ENCODE assay signal across 14 cellular contexts in genomic region chr16:85626191-85626951, GRCh38. TPM values are rescaled to one million over a fixed set of nuclear protein-coding genes. Genes with fewer than 3 reads are reported as not detected.
DNase-seq lines count a peak whose midpoint lies in the region; ATAC-seq, FAIRE-seq and TF ChIP-seq lines count a peak whose summit lies in the region.
"Had no signal": no experiment of that assay in that cellular context is flagged by ENCODE, and none has a peak within 500 bp of the region (broad histone marks: within the 10 kb centered on the region; RNA-seq: fewer than 3 reads in every experiment).

No MANE protein-coding gene starts in this region.

- H3K4me1 Mint-ChIP-seq in CD8-positive, alpha-beta T cell (ENCODE audit: low read depth) = peaks cover 61% of the 10 kb centered on the region
- peaks cover 5% of the 10 kb centered on the region for H3K4me1 Mint-ChIP-seq in activated naive CD4-positive, alpha-beta T cell treated with anti-CD3 and anti-CD28 coated beads for 36 hours (ENCODE audit: low read depth)

- no peak overlapping the region for H4K8ac ChIP-seq in mesenchymal stem cell (ENCODE audit: low read length)

- no peaks in the 10 kb centered on the region for H3K27me3 Mint-ChIP-seq in CD8-positive, alpha-beta T cell (ENCODE audit: low read depth)
- no peaks in the 10 kb centered on the region for H3K27me3 Mint-ChIP-seq in activated naive CD4-positive, alpha-beta T cell treated with anti-CD3 and anti-CD28 coated beads for 36 hours (ENCODE audit: low read depth)
- H3K27me3 Mint-ChIP-seq: activated B cell treated with CpG ODN at 0.5 μM for 24 hours; activated naive CD4-positive, alpha-beta T cell treated with anti-CD3 and anti-CD28 coated beads, Interleukin-2, amount 50 U/mL, for 24 hours; B cell had no signal

- ATAC-seq in CD8-positive, alpha-beta T cell = no peak
- no peak for ATAC-seq in K562
- no peak for ATAC-seq in activated naive CD4-positive, alpha-beta T cell treated with anti-CD3 and anti-CD28 coated beads, Interleukin-2, amount 50 U/mL, for 72 hours
- ATAC-seq in HG03460 (IDR thresholded peaks at IDR 0.05; ENCODE audit: unreplicated experiment) = no peak
- ATAC-seq: Panc1 had no signal

- FAIRE-seq in K562 (lab: Jason Lieb, UNC) = no peak
- FAIRE-seq: kidney had no signal

- H3K4ac ChIP-seq in mesenchymal stem cell (ENCODE audit: low read depth in 1 of 2, low read length in 2 of 2) = no peak overlapping the region

- no peak overlapping the region for H2BK12ac ChIP-seq in mesenchymal stem cell (ENCODE audit: low read length in 2 of 2)

- no peak overlapping the region for H2AFZ ChIP-seq in K562 (ENCODE audit: low read depth, low read length)
- H2AFZ ChIP-seq in mesenchymal stem cell (ENCODE audit: low read depth, low read length) = no peak overlapping the region

- no peaks in the 10 kb centered on the region for H3K36me3 ChIP-seq in CD8-positive, alpha-beta T cell (ENCODE audit: insufficient read depth, low read length)
- H3K36me3 ChIP-seq in K562 (ENCODE audit: control insufficient read depth, insufficient read depth, low read length) (peaks cover 97% of the 10 kb centered on the region), mesenchymal stem cell (ENCODE audit: control insufficient read depth in 1 of 2, insufficient read depth in 2 of 2, low read depth in 1 of 2, low read length in 2 of 2) (peaks cover 0 to 42% of the 10 kb centered on the region in 2 experiments)

- peak overlapping the region in 1 of 2 experiments; percentile 22; a peak in 1 of 4 replicates for H3K9ac ChIP-seq in K562 (ENCODE audit: insufficient read depth in 1 of 2, low read depth in 2 of 2, low read length in 2 of 2)
- H3K9ac ChIP-seq in mesenchymal stem cell (ENCODE audit: low read length) = peak overlapping the region; percentile 41

- no peak overlapping the region for H2AK5ac ChIP-seq in mesenchymal stem cell (ENCODE audit: low read length, severe bottlenecking)

- H3K9me1 ChIP-seq in K562 (ENCODE audit: control insufficient read depth, insufficient read depth, low read length) = peaks cover 21% of the 10 kb centered on the region

- H3K9me3 Mint-ChIP-seq in CD8-positive, alpha-beta T cell = peaks cover 4% of the 10 kb centered on the region
- peaks cover 8% of the 10 kb centered on the region for H3K9me3 Mint-ChIP-seq in activated naive CD4-positive, alpha-beta T cell treated with anti-CD3 and anti-CD28 coated beads for 36 hours
- H3K9me3 Mint-ChIP-seq in activated naive CD4-positive, alpha-beta T cell treated with anti-CD3 and anti-CD28 coated beads, Interleukin-2, amount 50 U/mL, for 72 hours = peaks cover 0 to 4% of the 10 kb centered on the region in 2 donors
- H3K9me3 Mint-ChIP-seq: activated naive CD4-positive, alpha-beta T cell treated with anti-CD3 and anti-CD28 coated beads, Interleukin-2, amount 50 U/mL, for 24 hours had no signal

- H2BK15ac ChIP-seq in mesenchymal stem cell (ENCODE audit: low read depth, poor library complexity, severe bottlenecking) = no peak overlapping the region

- no peak overlapping the region for H3K27ac ChIP-seq in CD8-positive, alpha-beta T cell (ENCODE audit: low read depth, low read length)
- H3K27ac ChIP-seq in K562 (ENCODE audit: extremely low read depth, low read depth, low read length) = no peak overlapping the region
- no peak overlapping the region for H3K27ac ChIP-seq in mesenchymal stem cell (ENCODE audit: low read length, poor library complexity, severe bottlenecking)
- H3K27ac ChIP-seq: epithelial cell of prostate had no signal

- H3K27me3 ChIP-seq in CD8-positive, alpha-beta T cell (ENCODE audit: insufficient read depth, low read length) = no peaks in the 10 kb centered on the region
- H3K27me3 ChIP-seq in K562 (ENCODE audit: control insufficient read depth in 2 of 2, insufficient read depth in 2 of 2, low read length in 2 of 2) (no peaks in the 10 kb centered on the region), mesenchymal stem cell (ENCODE audit: control insufficient read depth in 1 of 2, insufficient read depth in 1 of 2, low read length in 2 of 2) (no peaks in the 10 kb centered on the region)

- H3K14ac ChIP-seq in mesenchymal stem cell (ENCODE audit: low read length in 2 of 2) = no peak overlapping the region

- TF ChIP-seq EP300 in K562 (IDR thresholded peaks at IDR 0.05; ENCODE audit: low read length) = no peak

- no peak overlapping the region for H3K4me3 ChIP-seq in CD8-positive, alpha-beta T cell (ENCODE audit: low read depth, low read length)
- H3K4me3 ChIP-seq in K562 (no peak overlapping the region), mesenchymal stem cell (ENCODE audit: insufficient read depth in 1 of 2, low read depth in 1 of 2, low read length in 2 of 2) (no peak overlapping the region)

- peak overlapping the region; percentile 35 for H2BK120ac ChIP-seq in mesenchymal stem cell (ENCODE audit: low read depth, low read length)

- H3K9me3 ChIP-seq in CD8-positive, alpha-beta T cell (ENCODE audit: low read length) = no peaks in the 10 kb centered on the region
- peaks cover 5% of the 10 kb centered on the region; the same call in 1 of the 2 replicates for H3K9me3 ChIP-seq in K562 (replicated peaks; ENCODE audit: control insufficient read depth, insufficient read depth, low read depth, low read length)
- H3K9me3 ChIP-seq in mesenchymal stem cell (ENCODE audit: control insufficient read depth, low read length) = peaks cover 8% of the 10 kb centered on the region

- no peak for DNase-seq in CD8-positive, alpha-beta T cell
- peak; percentile 37 for DNase-seq in NCI-H1694 (lab: John Stamatoyannopoulos, UW)
- DNase-seq in K562 (ENCODE audit: extremely low read depth in 1 of 4, low spot score in 3 of 4) = no peak
- DNase-seq in mesenchymal stem cell = peak; percentile 59
- no peak for DNase-seq in activated naive CD4-positive, alpha-beta T cell treated with anti-CD3 and anti-CD28 coated beads for 36 hours
- DNase-seq in activated naive CD4-positive, alpha-beta T cell treated with anti-CD3 and anti-CD28 coated beads, Interleukin-2, amount 50 U/mL, for 72 hours (ENCODE audit: low spot score in 2 of 2) = no peak
- no peak for DNase-seq in 8988T
- DNase-seq: activated B cell treated with CpG ODN at 0.5 μM for 24 hours, kidney had no signal

- H4K91ac ChIP-seq in mesenchymal stem cell (ENCODE audit: low read length) = no peak overlapping the region

- H3K4me3 Mint-ChIP-seq in CD8-positive, alpha-beta T cell = no peak overlapping the region
- H3K4me3 Mint-ChIP-seq in activated naive CD4-positive, alpha-beta T cell treated with anti-CD3 and anti-CD28 coated beads for 36 hours = no peak overlapping the region
- H3K4me3 Mint-ChIP-seq: activated B cell treated with CpG ODN at 0.5 μM for 24 hours; activated naive CD4-positive, alpha-beta T cell treated with anti-CD3 and anti-CD28 coated beads, Interleukin-2, amount 50 U/mL, for 24 hours; B cell had no signal

- H2BK5ac ChIP-seq in mesenchymal stem cell (ENCODE audit: low read depth, low read length, poor library complexity, severe bottlenecking) = no peak overlapping the region

- peaks cover 32% of the 10 kb centered on the region for H3K36me3 Mint-ChIP-seq in CD8-positive, alpha-beta T cell
- H3K36me3 Mint-ChIP-seq in activated naive CD4-positive, alpha-beta T cell treated with anti-CD3 and anti-CD28 coated beads for 36 hours (ENCODE audit: low read depth) = no peaks in the 10 kb centered on the region
- peaks cover 12 to 13% of the 10 kb centered on the region in 2 donors for H3K36me3 Mint-ChIP-seq in activated naive CD4-positive, alpha-beta T cell treated with anti-CD3 and anti-CD28 coated beads, Interleukin-2, amount 50 U/mL, for 72 hours

- H3K23ac ChIP-seq in mesenchymal stem cell (ENCODE audit: low read length in 2 of 2) = no peak overlapping the region

- H3K79me2 ChIP-seq in K562 (ENCODE audit: control insufficient read depth, insufficient read depth, low read length) = peaks cover 99% of the 10 kb centered on the region

- TF ChIP-seq RAD21 in K562 (CRISPR knock-in tag; conservative IDR thresholded peaks at IDR 0.05 in 1 of 2, IDR thresholded peaks at IDR 0.05 in 1 of 2) = no peak

- peak overlapping the region; percentile 73 for H3K27ac Mint-ChIP-seq in CD8-positive, alpha-beta T cell
- no peak overlapping the region for H3K27ac Mint-ChIP-seq in activated naive CD4-positive, alpha-beta T cell treated with anti-CD3 and anti-CD28 coated beads for 36 hours
- no peak overlapping the region for H3K27ac Mint-ChIP-seq in activated naive CD4-positive, alpha-beta T cell treated with anti-CD3 and anti-CD28 coated beads, Interleukin-2, amount 50 U/mL, for 72 hours
- H3K27ac Mint-ChIP-seq: activated B cell treated with CpG ODN at 0.5 μM for 24 hours; activated naive CD4-positive, alpha-beta T cell treated with anti-CD3 and anti-CD28 coated beads, Interleukin-2, amount 50 U/mL, for 24 hours; B cell had no signal

- H3K4me2 ChIP-seq in K562 (ENCODE audit: insufficient read depth, low read length) (no peak overlapping the region), mesenchymal stem cell (ENCODE audit: low read length, poor library complexity, severe bottlenecking) (peak overlapping the region; percentile 4)

- TF ChIP-seq CTCF in CD8-positive, alpha-beta T cell (IDR thresholded peaks at IDR 0.05) = no peak
- TF ChIP-seq CTCF in K562 (IDR thresholded peaks at IDR 0.05 in 2 of 3, conservative IDR thresholded peaks at IDR 0.05 in 1 of 3; ENCODE audit: insufficient read depth in 2 of 3, low read depth in 1 of 3, low read length in 3 of 3) = no peak

- 84% methylated on average over 24 of the region's 35 CpGs for whole genome bisulfite sequencing in K562 (ENCODE audit: insufficient coverage, low coverage, missing lambda C conversion rate)
- WGBS in mesenchymal stem cell = 11% methylated on average over 33 of the region's 35 CpGs

- in situ Hi-C loops in K562 (cut with MboI) = no loop called here

- peaks cover 78% of the 10 kb centered on the region for H4K20me1 ChIP-seq in K562 (replicated peaks; ENCODE audit: control insufficient read depth, insufficient read depth, low read length)

- H3K18ac ChIP-seq in mesenchymal stem cell (ENCODE audit: low read depth in 1 of 2, low read length in 2 of 2) = peak overlapping the region in 1 of 2 experiments; percentile 16

- intact Hi-C loops in CD8-positive, alpha-beta T cell (cut with DNase I, micrococcal nuclease) = no loop called here
- intact Hi-C loops in K562 (cut with micrococcal nuclease) = no loop called here
- intact Hi-C loops in activated naive CD4-positive, alpha-beta T cell treated with anti-CD3 and anti-CD28 coated beads for 36 hours (cut with micrococcal nuclease) = no loop called here

- BruUV-seq in K562 (replicated peaks; lab: Mats Ljungman, UMichigan) = no TSS peak

- H3K4me1 ChIP-seq in CD8-positive, alpha-beta T cell (ENCODE audit: insufficient read depth, low read length) = peaks cover 58% of the 10 kb centered on the region
- H3K4me1 ChIP-seq in K562 (replicated peaks in 1 of 2; ENCODE audit: control insufficient read depth in 2 of 2, insufficient read depth in 2 of 2, low read length in 2 of 2) (peaks cover 14 to 74% of the 10 kb centered on the region in 2 experiments), mesenchymal stem cell (ENCODE audit: control insufficient read depth, insufficient read depth, low read depth, low read length) (peaks cover 30% of the 10 kb centered on the region)

- CTCF ChIA-PET in CD8-positive, alpha-beta T cell (lab: Charles Lee) = interaction anchor here (1.3 to 3.2 kb wide), 4 partner anchors 10 to 24 kb away, joined by 3 to 18 read pairs (median 6); no protein-coding TSS in a partner anchor
- CTCF ChIA-PET in K562 (lab: Yijun Ruan, JAX; ENCODE audit: low intra/inter-chr PET ratio) = no interaction called here
- CTCF ChIA-PET in activated naive CD4-positive, alpha-beta T cell treated with anti-CD3 and anti-CD28 coated beads for 36 hours (lab: Charles Lee) = interaction anchor here (0.6 to 5.8 kb wide), 3 partner anchors 10 to 97 kb away, joined by 3 to 30 read pairs (median 3); no protein-coding TSS in a partner anchor

- peaks cover 77% of the 10 kb centered on the region for H3K79me1 ChIP-seq in mesenchymal stem cell (replicated peaks; ENCODE audit: low read length, poor library complexity, severe bottlenecking)

- no peak for TF ChIP-seq POLR2A in K562 (conservative IDR thresholded peaks at IDR 0.05)

- POLR2A ChIA-PET in CD8-positive, alpha-beta T cell (lab: Charles Lee) = no interaction called here
- POLR2A ChIA-PET in K562 (lab: Yijun Ruan, JAX) = interaction anchor here (1.6 kb wide), 1 partner anchor 10 kb away, joined by 5 read pairs; no protein-coding TSS in a partner anchor

RNA-seq across cellular contexts. Expression of gene GSE1, which starts 13.2 kb away (rescaled TPM):
- 10 to 100 TPM; 67.8 to 72.1 TPM for total RNA-seq in CD8-positive, alpha-beta T cell
- 692 and 1,066 TPM in 2 replicates for total RNA-seq in K562 (2011; cell fraction: chromatin; rRNA removed; ENCODE audit: low replicate concordance)
- total RNA-seq in K562 (2011; cell fraction: nucleolus; rRNA removed) = 409 and 435 TPM in 2 replicates
- total RNA-seq in K562 (2011; cell fraction: nucleoplasm; rRNA removed) = 438 and 467 TPM in 2 replicates
- total RNA-seq in K562 (2014; rRNA removed) = 89.1 and 104 TPM in 2 replicates
- 40.9 and 41.8 TPM in 2 replicates for total RNA-seq in K562 (2014; rRNA removed; fragmentation: Illumina TruSeq; extraction: Trizol)
- total RNA-seq in K562 (2015; rRNA removed; fragmentation: Illumina TruSeq; extraction: Trizol) = 57.9 and 60.6 TPM in 2 replicates
- total RNA-seq in K562 (2021) = 208 and 244 TPM in 2 replicates
- 54.2 and 64.0 TPM in 2 replicates for polyA plus RNA-seq in K562 (2011; rRNA removed)
- polyA plus RNA-seq in K562 (2011; cell fraction: cytosol; rRNA removed) = 54.1 and 55.3 TPM in 2 replicates
- 210 and 277 TPM in 2 replicates for polyA plus RNA-seq in K562 (2011; cell fraction: nucleus; rRNA removed)
- 113 and 125 TPM in 2 replicates for polyA plus RNA-seq in K562 (2012)
- 116 and 138 TPM in 2 replicates for polyA plus RNA-seq in K562 (2014; fragmentation: Illumina TruSeq; extraction: Trizol)
- 10 to 100 TPM; 12.2 to 15.8 TPM for polyA plus RNA-seq in K562 (2014; fragmentation: Nextera tagmentation; extraction: Ambion mirVana)
- polyA plus RNA-seq in K562 (2014; rRNA removed) = 101 and 116 TPM in 2 replicates
- polyA minus RNA-seq in K562 (2011; rRNA and poly(A)+ RNA removed) = 61.1 and 68.8 TPM in 2 replicates
- polyA minus RNA-seq in K562 (2011; cell fraction: cytosol; rRNA and poly(A)+ RNA removed) = 106 and 121 TPM in 2 replicates
- 117 and 133 TPM in 2 replicates for polyA minus RNA-seq in K562 (2011; cell fraction: nucleus; rRNA and poly(A)+ RNA removed)
- 39.2 TPM for polyA plus RNA-seq in mesenchymal stem cell (2013, experiment 1 of 2)
- 38.5 TPM for polyA plus RNA-seq in mesenchymal stem cell (2013, experiment 2 of 2)
- total RNA-seq in activated naive CD4-positive, alpha-beta T cell treated with anti-CD3 and anti-CD28 coated beads for 36 hours = 10 to 100 TPM in 1 of 2 experiments, 1 to 10 TPM in 1; 8.6 to 10.1 TPM
- total RNA-seq in activated naive CD4-positive, alpha-beta T cell treated with anti-CD3 and anti-CD28 coated beads, Interleukin-2, amount 50 U/mL, for 72 hours = 10 to 100 TPM; 18.5 to 27.9 TPM

Comparison
In these comparisons a context has a peak if more than half of its experiments do, and no peak if none do; other contexts are left out.
1. DNase-seq: peak in NCI-H1694 (single experiment) and mesenchymal stem cell (single experiment); none in CD8-positive, alpha-beta T cell (0 of 7), K562 (0 of 4), activated naive CD4-positive, alpha-beta T cell treated with anti-CD3 and anti-CD28 coated beads for 36 hours (single experiment), activated naive CD4-positive, alpha-beta T cell treated with anti-CD3 and anti-CD28 coated beads, Interleukin-2, amount 50 U/mL, for 72 hours (0 of 2) and 8988T (single experiment).